ENCODE assay signal across 8 cellular contexts in the genomic region with DNA sequence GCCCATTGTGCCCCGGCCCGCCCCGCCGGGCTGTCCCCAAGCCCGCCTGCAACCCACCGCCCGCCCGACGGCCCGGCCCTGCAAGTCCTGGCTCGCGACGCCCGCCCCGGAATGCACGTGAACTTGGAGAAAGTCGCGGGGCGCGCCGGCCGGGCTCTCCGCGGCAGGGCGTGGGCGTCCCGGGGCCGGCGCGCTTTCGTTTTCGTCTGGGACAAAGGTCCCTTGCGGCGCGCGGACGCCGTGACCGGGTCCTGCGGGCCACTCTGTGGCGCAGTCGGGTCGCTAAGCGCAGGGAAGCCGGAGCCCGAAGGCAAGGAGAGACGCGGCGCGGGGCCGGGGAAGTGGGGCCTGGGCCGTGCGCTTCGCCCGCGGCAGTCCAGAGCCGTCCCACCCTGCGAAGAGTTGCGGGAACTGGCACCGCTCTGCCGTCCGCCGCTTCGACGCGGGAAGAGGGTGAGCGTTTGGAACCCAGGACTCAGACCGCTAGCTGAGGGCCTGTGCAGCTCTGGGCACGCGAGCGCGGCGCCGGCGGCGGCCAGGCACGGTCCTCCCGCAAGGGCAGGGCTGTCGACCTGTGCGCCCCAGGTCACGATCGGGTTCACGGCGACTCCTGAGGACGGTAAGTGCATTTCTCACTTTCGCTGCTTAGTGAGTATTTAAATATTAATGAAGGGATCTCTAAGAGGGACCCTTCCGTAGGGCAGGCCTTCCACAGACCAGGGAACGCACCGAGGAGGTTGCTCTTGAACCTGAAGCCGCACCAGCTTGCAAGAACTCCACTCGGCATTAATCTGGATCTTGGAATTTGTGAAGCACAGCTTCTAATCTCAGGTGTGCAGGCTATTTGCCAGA.
DNase-seq lines count a peak whose midpoint lies in the region; ATAC-seq and TF ChIP-seq lines count a peak whose summit lies in the region.

No MANE protein-coding gene starts in this region.

- no peaks in the 10 kb centered on the region for H3K9me2 ChIP-seq in MM.1S (replicated peaks; ENCODE audit: insufficient read depth, low read length)

- H4K20me1 ChIP-seq in MM.1S (ENCODE audit: insufficient read depth, low read length): no peaks in the 10 kb centered on the region

- no peaks in the 10 kb centered on the region for H3K4me1 ChIP-seq in MM.1S (ENCODE audit: low read length)

- H3K27me3 ChIP-seq in MM.1S (replicated peaks; ENCODE audit: insufficient read depth, low read length): no peaks in the 10 kb centered on the region

- DNase-seq in MM.1S (peak; percentile 41), Right ventricle myocardium inferior (ENCODE audit: missing footprints) (peak; percentile 89), posterior cingulate gyrus (peak in 9 of 10 donors; percentile 23 to 90 (median 40)), epidermal melanocyte (ENCODE audit: insufficient read length, low spot score) (no peak), NCI-H1417 (lab: John Stamatoyannopoulos, UW) (no peak), activated gamma-delta T cell (lab: John Stamatoyannopoulos, UW) (no peak)
- DNase-seq in activated effector memory CD4-positive, alpha-beta T cell treated with Interleukin-2 at 50 U/mL for 16 hours: peak; percentile 14

- H3K36me3 ChIP-seq in MM.1S (replicated peaks; ENCODE audit: insufficient read depth, low read length): no peaks in the 10 kb centered on the region

- H3K27ac ChIP-seq in MM.1S (ENCODE audit: low read length): no peak overlapping the region

- ATAC-seq in GM18511 (IDR thresholded peaks at IDR 0.05; ENCODE audit: unreplicated experiment) (peak; percentile 22), Right ventricle myocardium inferior (peak; percentile 0)

- intact Hi-C loops in Right ventricle myocardium inferior (cut with DNase I) (loop anchor here (5.0 kb wide), 2 partner anchors 35 to 60 kb away; no protein-coding TSS in a partner anchor), posterior cingulate gyrus (cut with DNase I) (loop anchor here (5.0 kb wide), 2 partner anchors 35 to 60 kb away; no protein-coding TSS in a partner anchor)

- peaks cover 59% of the 10 kb centered on the region for H3K79me2 ChIP-seq in MM.1S (ENCODE audit: low read length)

- H3K4me2 ChIP-seq in MM.1S (ENCODE audit: low read depth, low read length): peak overlapping the region; percentile 76

- no peaks in the 10 kb centered on the region for H3K9me3 ChIP-seq in MM.1S (replicated peaks; ENCODE audit: insufficient read depth, low read length)

- no peaks in the 10 kb centered on the region for H3F3A ChIP-seq in MM.1S (ENCODE audit: insufficient read depth, low read length)

- H2AFZ ChIP-seq in MM.1S (ENCODE audit: low read length): peak overlapping the region; percentile 48; the same call in 1 of the 2 replicates

- peak overlapping the region; percentile 69 for H3K4me3 ChIP-seq in MM.1S (ENCODE audit: low read length)

- TF ChIP-seq CTCF in MM.1S (IDR thresholded peaks at IDR 0.05; ENCODE audit: low read length): no peak

- H3K9ac ChIP-seq in MM.1S (ENCODE audit: low read length): peak overlapping the region; percentile 31; the same call in 1 of the 2 replicates

Comparison
In these comparisons a context has a peak if more than half of its experiments do, and no peak if none do; other contexts are left out.
1. DNase-seq: peak in MM.1S (single experiment), activated effector memory CD4-positive, alpha-beta T cell treated with Interleukin-2 at 50 U/mL for 16 hours (single experiment), Right ventricle myocardium inferior (single experiment) and posterior cingulate gyrus (9 of 10); none in epidermal melanocyte (single experiment), NCI-H1417 (0 of 3) and activated gamma-delta T cell (single experiment).